In genomic region chr3:129794319-129795201, GRCh38 we compare ENCODE assay signal across 9 cellular contexts.
A peak's percentile ranks its signal among the peaks of the same experiment; 100 is the strongest.
DNase-seq lines count a peak whose midpoint lies in the region; ATAC-seq, FAIRE-seq and TF ChIP-seq lines count a peak whose summit lies in the region.
"Had no signal": no experiment of that assay in that cellular context is flagged by ENCODE, and none has a peak within 500 bp of the region (broad histone marks: within the 10 kb centered on the region; RNA-seq: fewer than 3 reads in every experiment).

No MANE protein-coding gene starts in this region.

- FAIRE-seq in GM12891 (lab: Jason Lieb, UNC) = peak; percentile 81
- FAIRE-seq: islet of Langerhans had no signal

- no peak for DNase-seq in GM12891 (ENCODE audit: insufficient read length, low spot score)
- DNase-seq in M059J (ENCODE audit: low read depth) = peak; percentile 81
- peak in 10 of 34 experiments; percentile 0 to 20 (median 4) for DNase-seq in T-cell
- peak; percentile 24 for DNase-seq in globus pallidus (ENCODE audit: low spot score)
- no peak for DNase-seq in osteocyte (ENCODE audit: extremely low spot score, unreplicated experiment)
- no peak for DNase-seq in G401 (ENCODE audit: low spot score)

- in situ Hi-C loops in G401 (cut with HindIII; ENCODE audit: low sequenced_read_pairs) = no loop called here

- H3K9me3 Mint-ChIP-seq in T-cell (no peaks in the 10 kb centered on the region), osteocyte (ENCODE audit: unreplicated experiment) (no peaks in the 10 kb centered on the region)

- H3K36me3 Mint-ChIP-seq in T-cell = peaks cover 7% of the 10 kb centered on the region
- H3K36me3 Mint-ChIP-seq in osteocyte (ENCODE audit: unreplicated experiment) = peaks cover 5% of the 10 kb centered on the region

- no peaks in the 10 kb centered on the region for H3K27me3 Mint-ChIP-seq in T-cell
- no peaks in the 10 kb centered on the region for H3K27me3 Mint-ChIP-seq in osteocyte (ENCODE audit: unreplicated experiment)

- peak; percentile 31 to 70 (median 51) for ATAC-seq in T-cell (replicated peaks in 1 of 4)
- ATAC-seq in GM19351 (IDR thresholded peaks at IDR 0.05; ENCODE audit: unreplicated experiment) = no peak
- ATAC-seq in GM19397 (IDR thresholded peaks at IDR 0.05; ENCODE audit: unreplicated experiment) = no peak

- H3K4me1 Mint-ChIP-seq in T-cell = peaks cover 17 to 26% (median 20%) of the 10 kb centered on the region in 3 donors
- peaks cover 18% of the 10 kb centered on the region for H3K4me1 Mint-ChIP-seq in osteocyte (ENCODE audit: unreplicated experiment)

- CTCF ChIA-PET in T-cell (lab: Charles Lee) = no interaction called here

- TF ChIP-seq POLR2A in GM12891 (IDR thresholded peaks at IDR 0.05; ENCODE audit: low read depth, low read length) = no peak

- no peak for TF ChIP-seq CTCF in osteocyte (IDR thresholded peaks at IDR 0.05)

- H3K4me3 Mint-ChIP-seq in T-cell (peak overlapping the region in 2 of 3 donors; percentile 44 to 57), osteocyte (ENCODE audit: unreplicated experiment) (peak overlapping the region; percentile 30)

- POLR2A ChIA-PET in T-cell (lab: Charles Lee) = no interaction called here

- H3K27ac Mint-ChIP-seq in T-cell (no peak overlapping the region), osteocyte (ENCODE audit: unreplicated experiment) (peak overlapping the region; percentile 81)

TF ChIP-seq in GM12891, 5 proteins besides CTCF, POLR2A, EP300 and RAD21:
- no peak for TF ChIP-seq SPI1 (IDR thresholded peaks at IDR 0.05; ENCODE audit: low read depth, low read length)
- no peak for TF ChIP-seq PAX5 (IDR thresholded peaks at IDR 0.05; ENCODE audit: insufficient read depth, low read length, severe bottlenecking)
- TF ChIP-seq POLR2AphosphoS5 (IDR thresholded peaks at IDR 0.05; ENCODE audit: low read depth, low read length) = no peak
- TF ChIP-seq TAF1 (IDR thresholded peaks at IDR 0.05; ENCODE audit: low read depth, low read length) = no peak
- no peak for TF ChIP-seq POU2F2 (IDR thresholded peaks at IDR 0.05; ENCODE audit: low read depth, low read length)
TF ChIP-seq in GM12891: peak in this region for 0.

Comparison
In these comparisons a context has a peak if more than half of its experiments do, and no peak if none do; other contexts are left out.
1. DNase-seq: peak in M059J (single experiment) and globus pallidus (single experiment); none in GM12891 (single experiment), osteocyte (single experiment) and G401 (single experiment).
2. ATAC-seq: peak in T-cell (4 of 4); none in GM19351 (single experiment) and GM19397 (single experiment).